In genomic region chr10:49164587-49165188, GRCh38 we compare ENCODE assay signal across 8 cellular contexts. TPM values are rescaled to one million over a fixed set of nuclear protein-coding genes. Genes with fewer than 3 reads are reported as not detected.
DNase-seq lines count a peak whose midpoint lies in the region; ATAC-seq and TF ChIP-seq lines count a peak whose summit lies in the region.

No MANE protein-coding gene starts in this region.

- DNase-seq in GM12865 (ENCODE audit: low read depth) (peak; percentile 76), globus pallidus (ENCODE audit: low spot score) (peak; percentile 41), renal cortical epithelial cell (ENCODE audit: low read depth) (peak; percentile 35), NCI-H2227 treated with DMSO at 0.1 percent for 48 hours (lab: John Stamatoyannopoulos, UW) (no peak), kidney glomerular epithelial cell (lab: John Stamatoyannopoulos, UW) (no peak)
- DNase-seq in activated CD8-positive, alpha-beta memory T cell treated with anti-CD3 and anti-CD28 coated beads, Interleukin-2, amount 50 U/mL, for 4 hours: peak; percentile 29

- H3K4me3 ChIP-seq in GM12865 (ENCODE audit: low read depth, low read length): no peak overlapping the region

- TF ChIP-seq CTCF in GM12865 (IDR thresholded peaks at IDR 0.05; ENCODE audit: insufficient read depth, low read depth, low read length, missing control alignments) (peak; percentile 85), LNCAP (IDR thresholded peaks at IDR 0.05) (peak; percentile 87)

- ATAC-seq in GM21619 (IDR thresholded peaks at IDR 0.05; ENCODE audit: unreplicated experiment): peak; percentile 74

RNA-seq across cellular contexts. Expression of gene TMEM273, which starts 23.5 kb away (rescaled TPM):
- not detected in 2 replicates for total RNA-seq in renal cortical epithelial cell

RNA-seq across cellular contexts. Expression of gene FAM170B, which starts 30.9 kb away (rescaled TPM):
- not detected in 2 replicates for total RNA-seq in renal cortical epithelial cell

RNA-seq across cellular contexts. Expression of gene VSTM4, which starts 49.4 kb away (rescaled TPM):
- total RNA-seq in renal cortical epithelial cell: 0.35 TPM in 2 replicates

Comparison
In these comparisons a context has a peak if more than half of its experiments do, and no peak if none do; other contexts are left out.
1. DNase-seq: peak in GM12865 (single experiment), activated CD8-positive, alpha-beta memory T cell treated with anti-CD3 and anti-CD28 coated beads, Interleukin-2, amount 50 U/mL, for 4 hours (single experiment), globus pallidus (single experiment) and renal cortical epithelial cell (single experiment); none in NCI-H2227 treated with DMSO at 0.1 percent for 48 hours (single experiment) and kidney glomerular epithelial cell (single experiment).